10 cellular contexts compared by ENCODE assay signal in genomic region chr11:324611-325517, GRCh38. TPM values are rescaled to one million over a fixed set of nuclear protein-coding genes. Genes with fewer than 3 reads are reported as not detected.
DNase-seq lines count a peak whose midpoint lies in the region; ATAC-seq, FAIRE-seq and TF ChIP-seq lines count a peak whose summit lies in the region.
"Not testable (repeated sequence)": the region's sequence is repeated elsewhere in the genome, so short reads cannot be mapped to it uniquely, and the experiment has no call there.
"Had no signal": no experiment of that assay in that cellular context is flagged by ENCODE, and none has a peak within 500 bp of the region (broad histone marks: within the 10 kb centered on the region; RNA-seq: fewer than 3 reads in every experiment).

No MANE protein-coding gene starts in this region.

- not testable (repeated sequence) for H3K9ac ChIP-seq in neural progenitor cell

- H3K9me3 Mint-ChIP-seq in activated CD4-positive, alpha-beta T cell treated with anti-CD3 and anti-CD28 coated beads for 36 hours (ENCODE audit: low read depth); neural progenitor cell: not testable (repeated sequence)

- not testable (repeated sequence) for H3K4me3 ChIP-seq in body of pancreas, left lung, neural progenitor cell
- peak overlapping the region; percentile 6 for H3K4me3 ChIP-seq in fibroblast of pulmonary artery (replicated peaks; ENCODE audit: low read depth, low read length)
- H3K4me3 ChIP-seq in vagina, result peak overlapping the region in 1 of 2 donors; percentile 34

- not testable (repeated sequence) for H3K4me3 Mint-ChIP-seq in activated CD4-positive, alpha-beta T cell treated with anti-CD3 and anti-CD28 coated beads for 36 hours; neural progenitor cell

- H3K27me3 Mint-ChIP-seq in activated CD4-positive, alpha-beta T cell treated with anti-CD3 and anti-CD28 coated beads for 36 hours; neural progenitor cell (ENCODE audit: insufficient read depth, low read depth): not testable (repeated sequence)

- CTCF ChIA-PET in activated CD4-positive, alpha-beta T cell treated with anti-CD3 and anti-CD28 coated beads for 36 hours (lab: Charles Lee), result not testable (repeated sequence)

- WGBS in body of pancreas, 2 donors, result 51 to 61% methylated on average over 26 to 29 of the region's 34 CpGs

- H3K36me3 Mint-ChIP-seq in activated CD4-positive, alpha-beta T cell treated with anti-CD3 and anti-CD28 coated beads for 36 hours (ENCODE audit: low read depth); neural progenitor cell: not testable (repeated sequence)

- H3K9me3 ChIP-seq in body of pancreas; left lung; neural progenitor cell (ENCODE audit: low read depth); vagina: not testable (repeated sequence)

- not testable (repeated sequence) for H3K4me2 ChIP-seq in neural progenitor cell

- H3K36me3 ChIP-seq in body of pancreas (replicated peaks in 1 of 2; ENCODE audit: insufficient read depth in 1 of 2, low read depth in 2 of 2); left lung; neural progenitor cell; vagina: not testable (repeated sequence)

- not testable (repeated sequence) for H2AFZ ChIP-seq in neural progenitor cell (replicated peaks)

- not testable (repeated sequence) for TF ChIP-seq CTCF in body of pancreas (IDR thresholded peaks at IDR 0.05); fibroblast of pulmonary artery (IDR thresholded peaks at IDR 0.05; ENCODE audit: low read length, missing control alignments); left lung (IDR thresholded peaks at IDR 0.05); neural progenitor cell (IDR thresholded peaks at IDR 0.05); vagina (IDR thresholded peaks at IDR 0.05)

- POLR2A ChIA-PET in activated CD4-positive, alpha-beta T cell treated with anti-CD3 and anti-CD28 coated beads for 36 hours (lab: Charles Lee), result not testable (repeated sequence)

- H4K20me1 ChIP-seq in neural progenitor cell (ENCODE audit: low read depth), result not testable (repeated sequence)

- H3K4me1 ChIP-seq in body of pancreas (peaks cover 20% of the 10 kb centered on the region), left lung (peaks cover 24 to 56% of the 10 kb centered on the region in 2 donors), vagina (peaks cover 45% of the 10 kb centered on the region)
- H3K4me1 ChIP-seq in neural progenitor cell, result not testable (repeated sequence)

- peaks cover 14% of the 10 kb centered on the region for H3F3A ChIP-seq in neural progenitor cell (ENCODE audit: low read depth)

- H3K79me2 ChIP-seq in neural progenitor cell (ENCODE audit: low read depth), result not testable (repeated sequence)

- ATAC-seq in activated CD4-positive, alpha-beta T cell treated with anti-CD3 and anti-CD28 coated beads for 36 hours; body of pancreas; left lung: not testable (repeated sequence)

- TF ChIP-seq POLR2A in body of pancreas (IDR thresholded peaks at IDR 0.05); vagina (IDR thresholded peaks at IDR 0.05): not testable (repeated sequence)

- peak; percentile 21 for FAIRE-seq in GM19239 (lab: Jason Lieb, UNC)

- DNase-seq in GM19239 (ENCODE audit: insufficient read length, low spot score); activated CD4-positive, alpha-beta T cell treated with anti-CD3 and anti-CD28 coated beads for 36 hours; body of pancreas; fibroblast of pulmonary artery (ENCODE audit: low read depth); neural progenitor cell (ENCODE audit: low spot score): not testable (repeated sequence)
- DNase-seq in left lung (peak; percentile 12 to 46), vagina (ENCODE audit: extremely low spot score in 2 of 2) (peak in 1 of 2 donors; percentile 90)
- peak; percentile 19 for DNase-seq in stimulated activated CD8-positive, alpha-beta memory T cell treated with anti-CD3 and anti-CD28 coated beads, Interleukin-4, amount 100 ng/mL, for 48 hours

- intact Hi-C loops in activated CD4-positive, alpha-beta T cell treated with anti-CD3 and anti-CD28 coated beads for 36 hours (cut with DNase I, micrococcal nuclease); body of pancreas (cut with DNase I); left lung (cut with DNase I); vagina (cut with DNase I): not testable (repeated sequence)

- H3K27ac ChIP-seq in body of pancreas (peak overlapping the region in 3 of 4 donors; percentile 17 to 36 (median 30)), left lung (peak overlapping the region; percentile 42 to 79), vagina (peak overlapping the region; percentile 93)
- H3K27ac ChIP-seq in neural progenitor cell, result not testable (repeated sequence)

- peak overlapping the region; percentile 56 for H3K27ac Mint-ChIP-seq in activated CD4-positive, alpha-beta T cell treated with anti-CD3 and anti-CD28 coated beads for 36 hours
- peak overlapping the region; percentile 90 for H3K27ac Mint-ChIP-seq in neural progenitor cell

- peaks cover 58% of the 10 kb centered on the region for H3K4me1 Mint-ChIP-seq in activated CD4-positive, alpha-beta T cell treated with anti-CD3 and anti-CD28 coated beads for 36 hours
- H3K4me1 Mint-ChIP-seq in neural progenitor cell, result peaks cover 46% of the 10 kb centered on the region

- H3K27me3 ChIP-seq in body of pancreas, left lung, neural progenitor cell, vagina: not testable (repeated sequence)

RNA-seq across cellular contexts. Expression of gene IFITM3, which starts 4.2 kb away (rescaled TPM):
- total RNA-seq in activated CD4-positive, alpha-beta T cell treated with anti-CD3 and anti-CD28 coated beads for 36 hours, result 100 to 1,000 TPM in 1 of 2 experiments, 10 to 100 TPM in 1; 77.5 to 122 TPM
- 10 to 100 TPM; 51.4 to 59.7 TPM for total RNA-seq in body of pancreas
- total RNA-seq in left lung, result 1,000 to 10,000 TPM in 1 of 2 donors, 100 to 1,000 TPM in 1; 724 to 1,115 TPM
- 19.8 and 61.7 TPM in 2 replicates for total RNA-seq in neural progenitor cell (ENCODE audit: low replicate concordance)
- total RNA-seq in vagina, result 908 TPM

RNA-seq across cellular contexts. Expression of gene IFITM1, which starts 11.0 kb away (rescaled TPM):
- 100 to 1,000 TPM; 248 to 285 TPM for total RNA-seq in activated CD4-positive, alpha-beta T cell treated with anti-CD3 and anti-CD28 coated beads for 36 hours
- total RNA-seq in body of pancreas (10 to 100 TPM; 31.0 to 39.7 TPM), left lung (100 to 1,000 TPM in 1 of 2 donors, 10 to 100 TPM in 1; 98.7 to 149 TPM), neural progenitor cell (ENCODE audit: low replicate concordance) (13.3 and 48.6 TPM in 2 replicates), vagina (379 TPM)

RNA-seq across cellular contexts. Expression of gene IFITM2, which starts 17.2 kb away (rescaled TPM):
- 100 to 1,000 TPM; 451 to 474 TPM for total RNA-seq in activated CD4-positive, alpha-beta T cell treated with anti-CD3 and anti-CD28 coated beads for 36 hours
- total RNA-seq in body of pancreas (10 to 100 TPM; 31.0 to 90.3 TPM), left lung (100 to 1,000 TPM; 398 to 886 TPM), neural progenitor cell (ENCODE audit: low replicate concordance) (10.5 and 63.9 TPM in 2 replicates), vagina (780 TPM)

RNA-seq across cellular contexts. Expression of gene IFITM5, which starts 25.5 kb away (rescaled TPM):
- total RNA-seq in activated CD4-positive, alpha-beta T cell treated with anti-CD3 and anti-CD28 coated beads for 36 hours, result not detected
- total RNA-seq in body of pancreas (not detected), left lung (not detected), neural progenitor cell (ENCODE audit: low replicate concordance) (not detected in 2 replicates), vagina (not detected)
- total RNA-seq: astrocyte, myocyte had no signal

RNA-seq across cellular contexts. Expression of gene PGGHG, which starts 35.9 kb away (rescaled TPM):
- 10 to 100 TPM; 73.4 to 82.3 TPM for total RNA-seq in activated CD4-positive, alpha-beta T cell treated with anti-CD3 and anti-CD28 coated beads for 36 hours
- 100 to 1,000 TPM; 248 to 484 TPM for total RNA-seq in body of pancreas
- 10 to 100 TPM; 47.7 to 75.3 TPM for total RNA-seq in left lung
- total RNA-seq in neural progenitor cell (ENCODE audit: low replicate concordance), result 20.5 and 44.4 TPM in 2 replicates
- total RNA-seq in vagina, result 46.7 TPM
